ENCODE assay signal across 9 cellular contexts in the genomic region with DNA sequence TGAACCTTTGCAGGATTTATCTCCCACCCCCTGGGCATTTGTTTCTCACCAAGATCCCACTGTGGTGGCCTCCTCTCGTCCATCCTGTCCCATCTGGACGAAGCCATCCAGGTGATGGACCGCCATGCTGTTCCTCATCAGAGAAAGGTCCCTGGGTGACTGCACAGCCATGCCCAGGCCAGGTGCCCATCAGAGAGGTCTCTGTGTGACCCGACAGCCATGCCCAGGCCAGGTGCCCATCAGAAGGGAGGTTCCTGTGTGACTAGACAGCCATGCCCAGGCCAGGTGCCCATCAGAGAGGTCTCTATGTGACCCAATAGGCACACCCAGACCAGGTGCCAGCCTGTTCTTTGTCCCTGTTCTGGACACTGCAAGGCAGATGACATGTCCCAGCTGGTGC.
"Had no signal": no experiment of that assay in that cellular context is flagged by ENCODE, and none has a peak within 500 bp of the region (broad histone marks: within the 10 kb centered on the region; RNA-seq: fewer than 3 reads in every experiment).

No MANE protein-coding gene starts in this region.

- H3K27ac ChIP-seq: GM23248, HL-60 had no signal

- ATAC-seq: HCT116, HepG2 had no signal

- H3K36me3 Mint-ChIP-seq: IgD-negative memory B cell had no signal

- H3K27ac Mint-ChIP-seq: HFFc6, IgD-negative memory B cell had no signal

- H3K4me3 Mint-ChIP-seq: HFFc6, IgD-negative memory B cell had no signal

- H3K4me3 ChIP-seq: GM23248, HAP-1 had no signal

- DNase-seq: GM23248, GOT3, H7, HFFc6 had no signal

- H3K36me3 ChIP-seq: HAP-1 had no signal

- H3K9me3 ChIP-seq: HAP-1 had no signal

- H3K4me1 Mint-ChIP-seq: IgD-negative memory B cell had no signal

- H3K4me1 ChIP-seq: HAP-1 had no signal
